Comparison of ENCODE assay signal across 2 cellular contexts in the genomic region with DNA sequence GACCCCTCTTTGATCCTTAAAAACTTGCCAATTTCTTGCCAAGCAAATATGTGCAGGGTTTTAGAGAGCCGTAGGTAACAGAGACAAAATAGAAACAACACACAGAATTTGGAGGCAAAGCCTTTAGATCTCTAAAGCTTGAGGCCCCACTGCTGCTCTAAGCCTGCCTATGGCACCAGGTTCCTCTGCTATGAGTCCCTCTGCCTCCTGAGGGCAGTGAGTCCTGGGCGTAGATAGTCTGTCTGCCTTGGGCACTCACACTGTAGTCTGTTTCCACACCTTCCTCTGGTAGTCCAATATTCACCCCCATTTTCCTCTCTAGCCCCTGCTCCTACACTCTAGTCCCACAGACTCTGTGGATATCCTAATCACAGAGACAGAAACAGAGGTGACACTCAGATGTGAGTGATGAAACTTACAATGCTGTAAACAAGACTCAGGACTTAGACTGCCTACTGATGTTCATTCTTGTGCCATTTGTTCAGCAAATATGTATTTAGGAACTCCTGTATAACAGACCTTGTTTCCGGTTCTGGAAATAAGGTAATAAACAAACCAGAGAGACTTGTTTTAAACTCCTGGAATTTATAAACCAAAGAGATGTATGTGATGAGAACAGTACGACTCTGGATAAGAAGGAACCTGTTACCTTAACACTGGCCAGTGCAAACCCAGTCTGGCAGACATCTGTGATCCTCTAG.
TF ChIP-seq lines count a peak whose summit lies in the region.

No MANE protein-coding gene starts in this region.

TF ChIP-seq in SK-N-SH treated with all-trans-retinoic acid at 6 μM for 48 hours, 23 proteins besides CTCF, POLR2A, EP300 and RAD21 (continued from another document):
- no peak for TF ChIP-seq ZNF565 (CRISPR knock-in tag; conservative IDR thresholded peaks at IDR 0.05; ENCODE audit: low read depth)
- TF ChIP-seq, protein P1, sequence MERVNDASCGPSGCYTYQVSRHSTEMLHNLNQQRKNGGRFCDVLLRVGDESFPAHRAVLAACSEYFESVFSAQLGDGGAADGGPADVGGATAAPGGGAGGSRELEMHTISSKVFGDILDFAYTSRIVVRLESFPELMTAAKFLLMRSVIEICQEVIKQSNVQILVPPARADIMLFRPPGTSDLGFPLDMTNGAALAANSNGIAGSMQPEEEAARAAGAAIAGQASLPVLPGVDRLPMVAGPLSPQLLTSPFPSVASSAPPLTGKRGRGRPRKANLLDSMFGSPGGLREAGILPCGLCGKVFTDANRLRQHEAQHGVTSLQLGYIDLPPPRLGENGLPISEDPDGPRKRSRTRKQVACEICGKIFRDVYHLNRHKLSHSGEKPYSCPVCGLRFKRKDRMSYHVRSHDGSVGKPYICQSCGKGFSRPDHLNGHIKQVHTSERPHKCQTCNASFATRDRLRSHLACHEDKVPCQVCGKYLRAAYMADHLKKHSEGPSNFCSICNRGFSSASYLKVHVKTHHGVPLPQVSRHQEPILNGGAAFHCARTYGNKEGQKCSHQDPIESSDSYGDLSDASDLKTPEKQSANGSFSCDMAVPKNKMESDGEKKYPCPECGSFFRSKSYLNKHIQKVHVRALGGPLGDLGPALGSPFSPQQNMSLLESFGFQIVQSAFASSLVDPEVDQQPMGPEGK (CRISPR knock-in tag; IDR thresholded peaks at IDR 0.05; ENCODE audit: borderline replicate concordance), result no peak
- TF ChIP-seq, protein P2, sequence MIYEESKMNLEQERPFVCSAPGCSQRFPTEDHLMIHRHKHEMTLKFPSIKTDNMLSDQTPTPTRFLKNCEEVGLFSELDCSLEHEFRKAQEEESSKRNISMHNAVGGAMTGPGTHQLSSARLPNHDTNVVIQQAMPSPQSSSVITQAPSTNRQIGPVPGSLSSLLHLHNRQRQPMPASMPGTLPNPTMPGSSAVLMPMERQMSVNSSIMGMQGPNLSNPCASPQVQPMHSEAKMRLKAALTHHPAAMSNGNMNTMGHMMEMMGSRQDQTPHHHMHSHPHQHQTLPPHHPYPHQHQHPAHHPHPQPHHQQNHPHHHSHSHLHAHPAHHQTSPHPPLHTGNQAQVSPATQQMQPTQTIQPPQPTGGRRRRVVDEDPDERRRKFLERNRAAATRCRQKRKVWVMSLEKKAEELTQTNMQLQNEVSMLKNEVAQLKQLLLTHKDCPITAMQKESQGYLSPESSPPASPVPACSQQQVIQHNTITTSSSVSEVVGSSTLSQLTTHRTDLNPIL (CRISPR knock-in tag; IDR thresholded peaks at IDR 0.05; ENCODE audit: low read depth), result no peak
- no peak for TF ChIP-seq ZFP30 (CRISPR knock-in tag; IDR thresholded peaks at IDR 0.05)
- no peak for TF ChIP-seq BACH2 (CRISPR knock-in tag; IDR thresholded peaks at IDR 0.05; ENCODE audit: borderline replicate concordance)
- TF ChIP-seq TCF4 (CRISPR knock-in tag; IDR thresholded peaks at IDR 0.05; ENCODE audit: borderline replicate concordance), result no peak
- no peak for TF ChIP-seq TOX (CRISPR knock-in tag; IDR thresholded peaks at IDR 0.05; ENCODE audit: borderline replicate concordance)
- no peak for TF ChIP-seq ARNTL (CRISPR knock-in tag; IDR thresholded peaks at IDR 0.05; ENCODE audit: borderline replicate concordance, low read depth)
- TF ChIP-seq OSR1 (CRISPR knock-in tag; IDR thresholded peaks at IDR 0.05), result no peak
- TF ChIP-seq CSRNP3 (CRISPR knock-in tag; IDR thresholded peaks at IDR 0.05), result no peak

TF ChIP-seq in SK-N-SH, 30 proteins besides CTCF, POLR2A, EP300 and RAD21:
- TF ChIP-seq, protein P3, sequence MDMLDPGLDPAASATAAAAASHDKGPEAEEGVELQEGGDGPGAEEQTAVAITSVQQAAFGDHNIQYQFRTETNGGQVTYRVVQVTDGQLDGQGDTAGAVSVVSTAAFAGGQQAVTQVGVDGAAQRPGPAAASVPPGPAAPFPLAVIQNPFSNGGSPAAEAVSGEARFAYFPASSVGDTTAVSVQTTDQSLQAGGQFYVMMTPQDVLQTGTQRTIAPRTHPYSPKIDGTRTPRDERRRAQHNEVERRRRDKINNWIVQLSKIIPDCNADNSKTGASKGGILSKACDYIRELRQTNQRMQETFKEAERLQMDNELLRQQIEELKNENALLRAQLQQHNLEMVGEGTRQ (IDR thresholded peaks at IDR 0.05; ENCODE audit: borderline replicate concordance, low read depth, low read length), result no peak
- no peak for TF ChIP-seq EZH2phosphoT487 (IDR thresholded peaks at IDR 0.05; ENCODE audit: borderline replicate concordance, low read depth)
- no peak for TF ChIP-seq SMC3 (IDR thresholded peaks at IDR 0.05; ENCODE audit: low read depth, low read length)
- TF ChIP-seq FOSL2 (IDR thresholded peaks at IDR 0.05; ENCODE audit: borderline replicate concordance, low read depth), result no peak
- no peak for TF ChIP-seq TEAD4 (IDR thresholded peaks at IDR 0.05; ENCODE audit: borderline replicate concordance, insufficient read depth)
- no peak for TF ChIP-seq IRF3 (IDR thresholded peaks at IDR 0.05; ENCODE audit: low read depth, low read length)
- TF ChIP-seq ZBTB33 (IDR thresholded peaks at IDR 0.05; ENCODE audit: borderline replicate concordance, low read depth), result no peak
- TF ChIP-seq, protein P4, sequence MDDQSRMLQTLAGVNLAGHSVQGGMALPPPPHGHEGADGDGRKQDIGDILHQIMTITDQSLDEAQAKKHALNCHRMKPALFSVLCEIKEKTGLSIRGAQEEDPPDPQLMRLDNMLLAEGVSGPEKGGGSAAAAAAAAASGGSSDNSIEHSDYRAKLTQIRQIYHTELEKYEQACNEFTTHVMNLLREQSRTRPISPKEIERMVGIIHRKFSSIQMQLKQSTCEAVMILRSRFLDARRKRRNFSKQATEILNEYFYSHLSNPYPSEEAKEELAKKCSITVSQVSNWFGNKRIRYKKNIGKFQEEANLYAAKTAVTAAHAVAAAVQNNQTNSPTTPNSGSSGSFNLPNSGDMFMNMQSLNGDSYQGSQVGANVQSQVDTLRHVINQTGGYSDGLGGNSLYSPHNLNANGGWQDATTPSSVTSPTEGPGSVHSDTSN (IDR thresholded peaks at IDR 0.05), result no peak
- no peak for TF ChIP-seq POLR2AphosphoS5 (IDR thresholded peaks at IDR 0.05; ENCODE audit: low read depth, low read length)
- TF ChIP-seq FOXM1 (IDR thresholded peaks at IDR 0.05; ENCODE audit: low read depth), result no peak
- TF ChIP-seq MXI1 (IDR thresholded peaks at IDR 0.05; ENCODE audit: low read depth, low read length), result no peak
- TF ChIP-seq RXRA (IDR thresholded peaks at IDR 0.05; ENCODE audit: borderline replicate concordance, low read depth), result no peak
- no peak for TF ChIP-seq NRF1 (IDR thresholded peaks at IDR 0.05; ENCODE audit: low read depth, low read length)
- TF ChIP-seq, protein P5, sequence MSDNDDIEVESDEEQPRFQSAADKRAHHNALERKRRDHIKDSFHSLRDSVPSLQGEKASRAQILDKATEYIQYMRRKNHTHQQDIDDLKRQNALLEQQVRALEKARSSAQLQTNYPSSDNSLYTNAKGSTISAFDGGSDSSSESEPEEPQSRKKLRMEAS (IDR thresholded peaks at IDR 0.05; ENCODE audit: low read depth), result no peak
- no peak for TF ChIP-seq RCOR1 (IDR thresholded peaks at IDR 0.05; ENCODE audit: low read length)
- TF ChIP-seq RFX5 (IDR thresholded peaks at IDR 0.05; ENCODE audit: low read length), result no peak
- no peak for TF ChIP-seq TAF1 (IDR thresholded peaks at IDR 0.05; ENCODE audit: borderline replicate concordance, low read depth, low read length)
- TF ChIP-seq CHD2 (IDR thresholded peaks at IDR 0.05; ENCODE audit: low read length, partially characterized antibody), result no peak
- no peak for TF ChIP-seq SIN3A (IDR thresholded peaks at IDR 0.05; ENCODE audit: borderline replicate concordance, low read depth, low read length)
